Comparison of ENCODE assay signal across 9 cellular contexts in genomic region chr9:129142536-129142935, GRCh38. TPM values are rescaled to one million over a fixed set of nuclear protein-coding genes. Genes with fewer than 3 reads are reported as not detected.
DNase-seq lines count a peak whose midpoint lies in the region; ATAC-seq and TF ChIP-seq lines count a peak whose summit lies in the region.
"Had no signal": no experiment of that assay in that cellular context is flagged by ENCODE, and none has a peak within 500 bp of the region (broad histone marks: within the 10 kb centered on the region; RNA-seq: fewer than 3 reads in every experiment).

No MANE protein-coding gene starts in this region.

- peaks cover 19% of the 10 kb centered on the region for H3K79me2 ChIP-seq in PC-9 (ENCODE audit: low read depth)

- peaks cover 88% of the 10 kb centered on the region for H3K4me1 Mint-ChIP-seq in osteocyte (ENCODE audit: unreplicated experiment)

- H3K36me3 ChIP-seq in PC-9 (ENCODE audit: low read depth) = 0 out of 2 replicates have a peak, but pooled peaks cover 5% of the 10 kb centered on the region
- peaks cover 0 to 61% (median 14%) of the 10 kb centered on the region in 3 donors for H3K36me3 ChIP-seq in esophagus squamous epithelium

- no peaks in the 10 kb centered on the region for H3K27me3 ChIP-seq in PC-9 (ENCODE audit: insufficient read depth, low read depth)
- no peaks in the 10 kb centered on the region for H3K27me3 ChIP-seq in esophagus squamous epithelium

- no peaks in the 10 kb centered on the region for H3K9me3 ChIP-seq in PC-9 (ENCODE audit: insufficient read depth, low read depth)
- H3K9me3 ChIP-seq in esophagus squamous epithelium = no peaks in the 10 kb centered on the region

- no peaks in the 10 kb centered on the region for H3K9me3 Mint-ChIP-seq in osteocyte (ENCODE audit: unreplicated experiment)

- CTCF ChIA-PET in PC-9 (lab: Charles Lee) = interaction anchor here (0.6 to 2.4 kb wide), 11 partner anchors 11 to 481 kb away, joined by 3 to 36 read pairs (median 5); no protein-coding TSS in a partner anchor

- TF ChIP-seq POLR2A in esophagus squamous epithelium (IDR thresholded peaks at IDR 0.05) = no peak

- no TSS peak for BruUV-seq in PC-9 (replicated peaks; lab: Mats Ljungman, UMichigan)

- ATAC-seq in GM21526 (IDR thresholded peaks at IDR 0.05; ENCODE audit: low FRiP score, unreplicated experiment) = no peak

- WGBS in esophagus squamous epithelium, 2 donors = 80% methylated on average over 1 of the region's 7 CpGs; no CpG with 5 or more reads in 1 of the 2 donors

- peaks cover 5% of the 10 kb centered on the region for H3K36me3 Mint-ChIP-seq in osteocyte (ENCODE audit: unreplicated experiment)

- peak overlapping the region; percentile 100 for H3K27ac Mint-ChIP-seq in osteocyte (ENCODE audit: unreplicated experiment)

- no peak overlapping the region for H2AFZ ChIP-seq in PC-9

- DNase-seq in AG09309 (ENCODE audit: low read depth) (no peak), PC-9 (no peak), esophagus squamous epithelium (lab: John Stamatoyannopoulos, UW) (no peak), osteocyte (ENCODE audit: extremely low spot score, unreplicated experiment) (no peak), NCI-H1694 (lab: John Stamatoyannopoulos, UW) (no peak), SW 1271 (lab: John Stamatoyannopoulos, UW) (no peak), DMS79 treated with DMSO at 0.1 percent for 48 hours (lab: John Stamatoyannopoulos, UW) (no peak)

- H3K4me1 ChIP-seq in PC-9 (replicated peaks; ENCODE audit: insufficient read depth) = peaks cover 56% of the 10 kb centered on the region
- peaks cover 79 to 98% (median 85%) of the 10 kb centered on the region in 3 donors for H3K4me1 ChIP-seq in esophagus squamous epithelium

- peak overlapping the region; percentile 14 for H3K4me3 Mint-ChIP-seq in osteocyte (ENCODE audit: unreplicated experiment)

- H3K4me3 ChIP-seq in AG09309 (ENCODE audit: control insufficient read depth, low read depth, low read length) = peak overlapping the region; percentile 5
- no peak overlapping the region for H3K4me3 ChIP-seq in PC-9
- H3K4me3 ChIP-seq in esophagus squamous epithelium = peak overlapping the region in 1 of 4 donors; percentile 3

- H3F3A ChIP-seq in PC-9 (ENCODE audit: insufficient read depth, low read depth) = peaks cover 42% of the 10 kb centered on the region; the same call in 1 of the 2 replicates

- no peak overlapping the region for H3K27ac ChIP-seq in PC-9
- H3K27ac ChIP-seq in esophagus squamous epithelium = peak overlapping the region; percentile 97 to 99 (median 99)

- POLR2A ChIA-PET in PC-9 (lab: Charles Lee; ENCODE audit: unreplicated experiment) = interaction anchor here (0.6 to 0.9 kb wide), 3 partner anchors 24 to 1310 kb away, joined by 4 to 8 read pairs (median 5); no protein-coding TSS in a partner anchor

- H3K9me2 ChIP-seq in PC-9 (ENCODE audit: insufficient read depth) = no peaks in the 10 kb centered on the region

- H3K4me2 ChIP-seq in PC-9 = peak overlapping the region; percentile 100

- H4K20me1 ChIP-seq in PC-9 (ENCODE audit: insufficient read depth) = no peaks in the 10 kb centered on the region

- no peak for TF ChIP-seq CTCF in AG09309 (IDR thresholded peaks at IDR 0.05; ENCODE audit: control insufficient read depth, insufficient read depth, low read depth, low read length, missing control alignments)
- no peak for TF ChIP-seq CTCF in PC-9 (conservative IDR thresholded peaks at IDR 0.05)
- TF ChIP-seq CTCF in esophagus squamous epithelium (IDR thresholded peaks at IDR 0.05) = no peak
- TF ChIP-seq CTCF in osteocyte (IDR thresholded peaks at IDR 0.05) = no peak

- intact Hi-C loops in PC-9 (cut with micrococcal nuclease; ENCODE audit: unreplicated experiment) = no loop called here
- intact Hi-C loops in esophagus squamous epithelium (cut with DNase I) = loop anchor here (5.0 to 10.0 kb wide), 2 partner anchors 35 to 342 kb away; partner anchors contain the start of gene IER5L

- no peaks in the 10 kb centered on the region for H3K27me3 Mint-ChIP-seq in osteocyte (ENCODE audit: unreplicated experiment)

RNA-seq across cellular contexts. Expression of gene PTPA, which starts 31.3 kb away (rescaled TPM):
- total RNA-seq in PC-9 (2021) (182 and 197 TPM in 2 replicates), esophagus squamous epithelium (100 to 1,000 TPM in 1 of 4 donors, 10 to 100 TPM in 3; 59.1 to 110 (median 80.6) TPM), osteocyte (140 and 150 TPM in 2 replicates)

RNA-seq across cellular contexts. Expression of gene CRAT, which starts 31.9 kb away (rescaled TPM):
- 40.3 and 60.0 TPM in 2 replicates for total RNA-seq in PC-9 (2021)
- total RNA-seq in esophagus squamous epithelium = 10 to 100 TPM; 25.3 to 61.5 (median 44.9) TPM
- 55.1 and 55.5 TPM in 2 replicates for total RNA-seq in osteocyte

RNA-seq across cellular contexts. Expression of gene IER5L, which starts 35.5 kb away (rescaled TPM):
- total RNA-seq in PC-9 (2021) = 35.5 and 37.3 TPM in 2 replicates
- 1 to 10 TPM; 6.1 to 8.7 (median 7.2) TPM for total RNA-seq in esophagus squamous epithelium
- total RNA-seq in osteocyte = 60.8 and 63.0 TPM in 2 replicates
- total RNA-seq: Daoy had no signal
